22 cellular contexts compared by ENCODE assay signal in the genomic region with DNA sequence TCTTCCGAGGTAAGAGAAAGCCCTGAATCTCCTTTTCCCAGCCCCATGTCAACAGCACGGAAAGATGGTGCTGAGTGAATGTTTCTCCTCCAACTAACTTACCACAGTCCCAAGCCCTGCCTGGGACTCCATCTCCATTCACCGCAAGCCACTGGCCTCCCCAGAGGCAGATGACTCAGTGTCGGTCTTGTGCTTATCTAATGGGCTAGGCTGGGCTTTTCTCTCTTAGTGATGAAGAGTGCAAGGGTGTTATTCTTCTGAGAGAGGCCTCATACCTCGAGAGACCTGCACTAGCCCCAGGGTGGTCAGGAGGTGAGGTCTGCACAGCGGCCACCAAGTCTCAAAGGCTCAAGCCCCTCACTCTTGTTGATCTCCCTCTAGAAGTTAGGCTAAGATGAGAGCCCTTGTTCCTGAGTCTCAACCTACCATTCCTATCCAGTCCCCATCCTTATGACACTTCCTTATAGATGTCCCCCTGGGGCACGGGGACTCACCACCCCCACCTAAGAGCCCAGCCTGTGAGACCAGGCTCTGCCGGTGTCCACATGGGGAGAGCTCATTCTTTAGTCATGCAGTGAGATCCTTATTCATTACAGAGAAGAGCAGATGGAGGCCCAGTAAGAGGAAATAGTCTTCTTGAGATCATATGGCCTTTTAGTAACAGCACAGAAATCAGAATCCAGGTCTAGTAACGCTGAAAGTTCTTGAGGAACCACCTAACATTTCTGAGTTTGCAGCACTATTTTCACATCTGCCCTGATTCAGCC.
DNase-seq lines count a peak whose midpoint lies in the region; ATAC-seq and TF ChIP-seq lines count a peak whose summit lies in the region.
"Had no signal": no experiment of that assay in that cellular context is flagged by ENCODE, and none has a peak within 500 bp of the region (broad histone marks: within the 10 kb centered on the region; RNA-seq: fewer than 3 reads in every experiment).

No MANE protein-coding gene starts in this region.

- no peak for TF ChIP-seq CTCF in NB4 (IDR thresholded peaks at IDR 0.05; ENCODE audit: low read depth, low read length)
- no peak for TF ChIP-seq CTCF in fibroblast of mammary gland (conservative IDR thresholded peaks at IDR 0.05; ENCODE audit: control insufficient read depth, insufficient read depth, low read depth, low read length)
- TF ChIP-seq CTCF in progenitor cell of endocrine pancreas (IDR thresholded peaks at IDR 0.05; ENCODE audit: unreplicated experiment): no peak

- H3K4me3 ChIP-seq in NB4 (ENCODE audit: low read depth, low read length): no peak overlapping the region
- H3K4me3 ChIP-seq in fibroblast of mammary gland (ENCODE audit: control insufficient read depth, low read depth, low read length): no peak overlapping the region
- H3K4me3 ChIP-seq: coronary artery, GM12878, lung, suprapubic skin had no signal

- H3K27ac Mint-ChIP-seq in progenitor cell of endocrine pancreas: peak overlapping the region; percentile 57
- H3K27ac Mint-ChIP-seq: activated CD8-positive, alpha-beta memory T cell treated with anti-CD3 and anti-CD28 coated beads, Interleukin-2, amount 10 ng/mL, durations not matched to agents 7 days and 5 days; activated naive CD8-positive, alpha-beta T cell treated with anti-CD3 and anti-CD28 coated beads for 36 hours; activated T-helper 2 cell treated with anti-CD3 and anti-CD28 coated beads, Interferon-gamma antibody, Interleukin-2, Interleukin-4, amounts not matched to agents 10 μg/mL and 5 μg/mL and 100 μg/mL, durations not matched to agents 14 hours and 24 hours and 36 hours; brain; CD8-positive, alpha-beta T cell had no signal

- DNase-seq in ELR (ENCODE audit: low read depth) (peak; percentile 77), NB4 (ENCODE audit: low read depth) (peak; percentile 72), fibroblast of mammary gland (ENCODE audit: low read depth) (peak; percentile 69), progenitor cell of endocrine pancreas (ENCODE audit: low spot score, unreplicated experiment) (no peak), T-helper 1 cell (no peak)
- DNase-seq in activated CD8-positive, alpha-beta memory T cell treated with anti-CD3 and anti-CD28 coated beads for 24 hours: no peak
- DNase-seq: activated CD4-positive, alpha-beta T cell treated with anti-CD3 and anti-CD28 coated beads for 48 hours; activated CD8-positive, alpha-beta memory T cell treated with anti-CD3 and anti-CD28 coated beads, Interleukin-2, amount 10 ng/mL, durations not matched to agents 7 days and 5 days; activated naive CD8-positive, alpha-beta T cell treated with anti-CD3 and anti-CD28 coated beads for 36 hours; CD8-positive, alpha-beta T cell; DMS153; NCI-H524 treated with DMSO at 0.1 percent for 48 hours; right cardiac atrium had no signal

- peaks cover 2% of the 10 kb centered on the region for H3K27me3 Mint-ChIP-seq in progenitor cell of endocrine pancreas

- no peak for TF ChIP-seq POLR2A in NB4 (IDR thresholded peaks at IDR 0.05; ENCODE audit: extremely low read depth, insufficient read length)

- peaks cover 6% of the 10 kb centered on the region for H3K4me1 Mint-ChIP-seq in progenitor cell of endocrine pancreas (ENCODE audit: low read depth)
- H3K4me1 Mint-ChIP-seq: activated CD8-positive, alpha-beta memory T cell treated with anti-CD3 and anti-CD28 coated beads, Interleukin-2, amount 10 ng/mL, durations not matched to agents 7 days and 5 days; activated naive CD8-positive, alpha-beta T cell treated with anti-CD3 and anti-CD28 coated beads for 36 hours; brain had no signal

- H3K4me3 Mint-ChIP-seq in progenitor cell of endocrine pancreas (ENCODE audit: low read depth): no peak overlapping the region
- H3K4me3 Mint-ChIP-seq: activated CD8-positive, alpha-beta memory T cell treated with anti-CD3 and anti-CD28 coated beads, Interleukin-2, amount 10 ng/mL, durations not matched to agents 7 days and 5 days; activated naive CD8-positive, alpha-beta T cell treated with anti-CD3 and anti-CD28 coated beads for 36 hours; brain; CD8-positive, alpha-beta T cell had no signal

- H3K36me3 Mint-ChIP-seq in progenitor cell of endocrine pancreas (ENCODE audit: insufficient read depth): no peaks in the 10 kb centered on the region
- H3K36me3 Mint-ChIP-seq: activated CD8-positive, alpha-beta memory T cell treated with anti-CD3 and anti-CD28 coated beads, Interleukin-2, amount 10 ng/mL, durations not matched to agents 7 days and 5 days; activated naive CD8-positive, alpha-beta T cell treated with anti-CD3 and anti-CD28 coated beads for 36 hours; brain; CD8-positive, alpha-beta T cell had no signal

- H3K9me3 Mint-ChIP-seq in progenitor cell of endocrine pancreas (ENCODE audit: low read depth): peaks cover 10% of the 10 kb centered on the region
- H3K9me3 Mint-ChIP-seq: activated T-helper 2 cell treated with anti-CD3 and anti-CD28 coated beads, Interferon-gamma antibody, Interleukin-2, Interleukin-4, amounts not matched to agents 10 μg/mL and 5 μg/mL and 100 μg/mL, durations not matched to agents 14 hours and 24 hours and 36 hours had no signal

- no peak for ATAC-seq in HG03460 (IDR thresholded peaks at IDR 0.05; ENCODE audit: unreplicated experiment)
- ATAC-seq in GM19467 (IDR thresholded peaks at IDR 0.05; ENCODE audit: unreplicated experiment): no peak
- ATAC-seq: activated CD8-positive, alpha-beta memory T cell treated with anti-CD3 and anti-CD28 coated beads, Interleukin-2, amount 10 ng/mL, durations not matched to agents 7 days and 5 days; CD8-positive, alpha-beta T cell; Right ventricle myocardium inferior had no signal

Comparison
In these comparisons a context has a peak if more than half of its experiments do, and no peak if none do; other contexts are left out.
1. DNase-seq: peak in ELR (single experiment), NB4 (single experiment) and fibroblast of mammary gland (single experiment); none in progenitor cell of endocrine pancreas (single experiment), activated CD8-positive, alpha-beta memory T cell treated with anti-CD3 and anti-CD28 coated beads for 24 hours (single experiment) and T-helper 1 cell (0 of 5).